Comparison of ENCODE assay signal across 8 cellular contexts in genomic region chr3:156600834-156601233, GRCh38.
"Had no signal": no experiment of that assay in that cellular context is flagged by ENCODE, and none has a peak within 500 bp of the region (broad histone marks: within the 10 kb centered on the region; RNA-seq: fewer than 3 reads in every experiment).

No MANE protein-coding gene starts in this region.

- H3K4me3 ChIP-seq: GM23248, HAP-1 had no signal

- H3K27ac Mint-ChIP-seq: HFFc6 had no signal

- H3K9me3 ChIP-seq: HAP-1 had no signal

- DNase-seq: GM23248, GOT3, H7, HFFc6, IMR-90 had no signal

- H3K27ac ChIP-seq: GM23248 had no signal

- ATAC-seq: HCT116 had no signal

- H3K4me3 Mint-ChIP-seq: HFFc6 had no signal

- H3K9me3 Mint-ChIP-seq: HFFc6 had no signal

- H3K9ac ChIP-seq: GM23248 had no signal

- FAIRE-seq: HTR-8/SVneo had no signal

- H2AFZ ChIP-seq: GM23248 had no signal

- H3K36me3 ChIP-seq: HAP-1 had no signal
